In genomic region chr4:971670-972500, GRCh38 we compare ENCODE assay signal across 8 cellular contexts. TPM values are rescaled to one million over a fixed set of nuclear protein-coding genes. Genes with fewer than 3 reads are reported as not detected.
DNase-seq lines count a peak whose midpoint lies in the region; ATAC-seq and TF ChIP-seq lines count a peak whose summit lies in the region.

No MANE protein-coding gene starts in this region.

- in situ Hi-C loops in brain microvascular endothelial cell (cut with HindIII; ENCODE audit: low pct_ligation_motif_present, low sequenced_read_pairs) (no loop called here), GM13977 (cut with MboI; ENCODE audit: low pct_unique_long_range_greater_than_20kb, low sequenced_read_pairs, unreplicated experiment) (no loop called here)

- DNase-seq in left ventricle myocardium inferior (no peak), left cardiac atrium (no peak), brain microvascular endothelial cell (no peak), mucosa of descending colon (peak; percentile 94), vagina (ENCODE audit: extremely low spot score in 2 of 2) (no peak), GM20000 (ENCODE audit: low spot score) (no peak), GM13977 (ENCODE audit: low spot score) (no peak), hepatic stellate cell (ENCODE audit: low spot score) (no peak)

- H3K27me3 ChIP-seq in left ventricle myocardium inferior (ENCODE audit: low read depth): peaks cover 14% of the 10 kb centered on the region
- H3K27me3 ChIP-seq in brain microvascular endothelial cell (replicated peaks): no peaks in the 10 kb centered on the region
- H3K27me3 ChIP-seq in vagina: no peaks in the 10 kb centered on the region

- no peak for TF ChIP-seq POLR2A in vagina (IDR thresholded peaks at IDR 0.05)

- H3K4me1 ChIP-seq in left ventricle myocardium inferior (peaks cover 42% of the 10 kb centered on the region), mucosa of descending colon (ENCODE audit: low read depth) (peaks cover 31% of the 10 kb centered on the region), vagina (peaks cover 43% of the 10 kb centered on the region)

- H3K9me3 ChIP-seq in left ventricle myocardium inferior (replicated peaks) (no peaks in the 10 kb centered on the region), mucosa of descending colon (no peaks in the 10 kb centered on the region), vagina (no peaks in the 10 kb centered on the region)

- H3K36me3 ChIP-seq in left ventricle myocardium inferior (peaks cover 3% of the 10 kb centered on the region), brain microvascular endothelial cell (replicated peaks) (no peaks in the 10 kb centered on the region), mucosa of descending colon (ENCODE audit: low read depth) (no peaks in the 10 kb centered on the region), vagina (no peaks in the 10 kb centered on the region)

- H3K4me3 ChIP-seq in left ventricle myocardium inferior (peak overlapping the region; percentile 90), brain microvascular endothelial cell (ENCODE audit: low read depth, low read length) (peak overlapping the region; percentile 64), mucosa of descending colon (peak overlapping the region; percentile 72), vagina (peak overlapping the region; percentile 77 to 86)

- H3K27ac ChIP-seq in left ventricle myocardium inferior (replicated peaks) (no peak overlapping the region), brain microvascular endothelial cell (no peak overlapping the region), vagina (no peak overlapping the region)

- ATAC-seq in left cardiac atrium (no peak), mucosa of descending colon (peak; percentile 80)

- TF ChIP-seq CTCF in left ventricle myocardium inferior (IDR thresholded peaks at IDR 0.05; ENCODE audit: borderline replicate concordance) (no peak), brain microvascular endothelial cell (IDR thresholded peaks at IDR 0.05; ENCODE audit: low read depth, low read length, missing control alignments) (no peak), mucosa of descending colon (IDR thresholded peaks at IDR 0.05) (no peak), vagina (IDR thresholded peaks at IDR 0.05) (no peak), GM20000 (IDR thresholded peaks at IDR 0.05; ENCODE audit: extremely low read depth, missing control alignments) (no peak), GM13977 (IDR thresholded peaks at IDR 0.05; ENCODE audit: extremely low read depth, insufficient read depth, missing control alignments) (no peak)

- intact Hi-C loops in left ventricle myocardium inferior (cut with micrococcal nuclease) (no loop called here), left cardiac atrium (cut with DNase I) (loop anchor here in 1 of 2 donors (5.0 kb wide), 1 partner anchor 40 kb away; the partner anchor contains the start of genes GAK and TMEM175), mucosa of descending colon (cut with DNase I, micrococcal nuclease) (no loop called here), vagina (cut with DNase I) (no loop called here)

RNA-seq across cellular contexts. Expression of gene DGKQ, which starts 1.5 kb away (rescaled TPM):
- total RNA-seq in left ventricle myocardium inferior (3.5 TPM), left cardiac atrium (1 to 10 TPM; 5.1 to 5.6 TPM), mucosa of descending colon (10 to 100 TPM; 31.8 to 56.1 (median 41.7) TPM), vagina (16.2 TPM)

RNA-seq across cellular contexts. Expression of gene IDUA, which starts 15.0 kb away (rescaled TPM):
- total RNA-seq in left ventricle myocardium inferior: 9.0 TPM
- 10 to 100 TPM; 15.4 to 18.7 TPM for total RNA-seq in left cardiac atrium
- 10 to 100 TPM; 29.7 to 45.7 (median 33.4) TPM for total RNA-seq in mucosa of descending colon
- 28.0 TPM for total RNA-seq in vagina

RNA-seq across cellular contexts. Expression of gene SLC26A1, which starts 21.3 kb away (rescaled TPM):
- total RNA-seq in left ventricle myocardium inferior: not detected
- total RNA-seq in left cardiac atrium: under 1 TPM in 1 of 2 donors, not detected in 1; 0.27 TPM
- total RNA-seq in mucosa of descending colon: 1 to 10 TPM in 2 of 3 donors, under 1 TPM in 1; 0.85 to 2.8 (median 1.9) TPM
- 2.9 TPM for total RNA-seq in vagina

RNA-seq across cellular contexts. Expression of gene FGFRL1, which starts 39.5 kb away (rescaled TPM):
- 22.4 TPM for total RNA-seq in left ventricle myocardium inferior
- total RNA-seq in left cardiac atrium: 10 to 100 TPM; 21.6 to 29.0 TPM
- 10 to 100 TPM; 14.7 to 19.3 (median 16.9) TPM for total RNA-seq in mucosa of descending colon
- 20.9 TPM for total RNA-seq in vagina

RNA-seq across cellular contexts. Expression of gene TMEM175, which starts 39.6 kb away (rescaled TPM):
- total RNA-seq in left ventricle myocardium inferior (20.3 TPM), left cardiac atrium (10 to 100 TPM; 17.9 to 20.7 TPM), mucosa of descending colon (10 to 100 TPM; 30.1 to 39.0 (median 37.5) TPM), vagina (56.5 TPM)

Comparison
In these comparisons a context has a peak if more than half of its experiments do, and no peak if none do; other contexts are left out.
1. DNase-seq: peak in mucosa of descending colon (3 of 3); none in left ventricle myocardium inferior (single experiment), left cardiac atrium (single experiment), brain microvascular endothelial cell (single experiment), vagina (0 of 2), GM20000 (single experiment), GM13977 (single experiment) and hepatic stellate cell (single experiment).
2. Peak in every context shown above with its lines, with median percentiles within 50 percentile points of each other: H3K4me3 ChIP-seq.